In genomic region chr2:170937980-170938379, GRCh38 we compare ENCODE assay signal across 27 cellular contexts.
"Had no signal": no experiment of that assay in that cellular context is flagged by ENCODE, and none has a peak within 500 bp of the region (broad histone marks: within the 10 kb centered on the region; RNA-seq: fewer than 3 reads in every experiment).

No MANE protein-coding gene starts in this region.

- H3K27ac ChIP-seq: breast epithelium, Peyer's patch, SJSA1, WERI-Rb-1 had no signal

- FAIRE-seq: astrocyte had no signal

- H3K9me3 ChIP-seq: body of pancreas, breast epithelium, Peyer's patch, SJSA1 had no signal

- H3K27me3 ChIP-seq: body of pancreas, breast epithelium, Peyer's patch, SJSA1 had no signal

- ATAC-seq: activated CD8-positive, alpha-beta T cell treated with anti-CD3 and anti-CD28 coated beads for 36 hours; activated T-cell treated with anti-CD3 and anti-CD28 coated beads, Interleukin-2, amount 50 U/mL, for 72 hours; activated T-helper 17 cell treated with anti-CD3 and anti-CD28 coated beads, Interleukin-2, amount 50 U/mL, for 72 hours; body of pancreas; SK-N-SH treated with all-trans-retinoic acid at 6 μM for 48 hours; T-cell; T-helper 17 cell had no signal

- H3K4me3 ChIP-seq: body of pancreas, breast epithelium, Peyer's patch, SJSA1 had no signal

- H3K4me1 ChIP-seq: breast epithelium, Peyer's patch, SJSA1 had no signal

- DNase-seq: activated CD4-positive, alpha-beta T cell treated with anti-CD3 and anti-CD28 coated beads, Interleukin-2, amount 10 ng/mL, durations not matched to agents 24 days and 14 days; activated CD4-positive, alpha-beta T cell treated with anti-CD3 and anti-CD28 coated beads, Interleukin-2, amount 50 U/mL, for 4 hours; activated CD8-positive, alpha-beta T cell treated with anti-CD3 and anti-CD28 coated beads for 36 hours; activated effector memory CD4-positive, alpha-beta T cell treated with anti-CD3 and anti-CD28 coated beads, Interleukin-2, amount 50 U/mL, for 16 hours; activated naive CD4-positive, alpha-beta T cell treated with Interleukin-2 at 50 U/mL for 16 hours; activated naive CD8-positive, alpha-beta T cell treated with anti-CD3 and anti-CD28 coated beads, Interleukin-2, amount 10 ng/mL, durations not matched to agents 7 days and 5 days; activated T-cell treated with anti-CD3 and anti-CD28 coated beads, Interleukin-2, amount 50 U/mL, for 1 hour; activated T-cell treated with anti-CD3 and anti-CD28 coated beads, Interleukin-2, amount 50 U/mL, for 72 hours; amygdala; body of pancreas; NCI-H1048; NCI-H1436 treated with DMSO at 0.1 percent for 48 hours; NCI-H1694 treated with DMSO at 0.1 percent for 48 hours; NCI-H2029; NCI-H345; NCI-H524 treated with DMSO at 0.1 percent for 48 hours; Peyer's patch; RPMI8226; SHP77 treated with DMSO at 0.1 percent for 48 hours; T-cell; T-helper 17 cell; WERI-Rb-1 had no signal

- H3K36me3 ChIP-seq: breast epithelium had no signal
